ENCODE assay signal across 18 cellular contexts in genomic region chr3:197511130-197511529, GRCh38. TPM values are rescaled to one million over a fixed set of nuclear protein-coding genes. Genes with fewer than 3 reads are reported as not detected.
DNase-seq lines count a peak whose midpoint lies in the region; ATAC-seq and TF ChIP-seq lines count a peak whose summit lies in the region.
"Had no signal": no experiment of that assay in that cellular context is flagged by ENCODE, and none has a peak within 500 bp of the region (broad histone marks: within the 10 kb centered on the region; RNA-seq: fewer than 3 reads in every experiment).

No MANE protein-coding gene starts in this region.

- DNase-seq in G401 (ENCODE audit: low spot score), result peak; percentile 0
- peak; percentile 74 for DNase-seq in glomerular visceral epithelial cell (ENCODE audit: extremely low spot score)
- no peak for DNase-seq in smooth muscle cell (lab: John Stamatoyannopoulos, UW; ENCODE audit: unreplicated experiment)
- no peak for DNase-seq in left lobe of liver (ENCODE audit: low spot score)
- DNase-seq in DMS53 (lab: John Stamatoyannopoulos, UW), result no peak
- DNase-seq in HuH-7 (ENCODE audit: low spot score), result no peak
- DNase-seq: activated CD8-positive, alpha-beta T cell treated with anti-CD3 and anti-CD28 coated beads, Interleukin-2, amount 10 ng/mL, durations not matched to agents 7 days and 5 days; adrenal gland; colonic mucosa; DMS79; MM.1S; NCI-H187 treated with DMSO at 0.1 percent for 48 hours; stimulated activated CD4-positive, alpha-beta T cell treated with anti-CD3 and anti-CD28 coated beads, Interleukin-12 subunit alpha, Interleukin-12 subunit beta, amount 100 ng/mL, for 4 hours; WERI-Rb-1 had no signal

- WGBS in smooth muscle cell (ENCODE audit: low lambda C conversion rate), result 46% methylated on average over 6 of the region's 6 CpGs

- H3K4me3 ChIP-seq in smooth muscle cell, result no peak overlapping the region
- H3K4me3 ChIP-seq: adrenal gland, BLaER1, colonic mucosa had no signal

- H2AFZ ChIP-seq in smooth muscle cell (ENCODE audit: low read depth), result no peak overlapping the region

- H3K36me3 ChIP-seq in smooth muscle cell (ENCODE audit: low read depth), result no peaks in the 10 kb centered on the region
- H3K36me3 ChIP-seq: adrenal gland, colonic mucosa, WERI-Rb-1 had no signal

- no peaks in the 10 kb centered on the region for H3K79me2 ChIP-seq in smooth muscle cell (ENCODE audit: low read depth)

- H3K4me1 ChIP-seq in smooth muscle cell (ENCODE audit: low read depth), result no peaks in the 10 kb centered on the region
- H3K4me1 ChIP-seq: colonic mucosa had no signal

- H3K9me3 ChIP-seq in smooth muscle cell (replicated peaks; ENCODE audit: low read depth), result no peaks in the 10 kb centered on the region
- H3K9me3 ChIP-seq: adrenal gland, BLaER1, colonic mucosa had no signal

- TF ChIP-seq CTCF in smooth muscle cell (IDR thresholded peaks at IDR 0.05; ENCODE audit: borderline replicate concordance, insufficient read depth, poor library complexity, severe bottlenecking), result no peak

- in situ Hi-C loops in G401 (cut with HindIII; ENCODE audit: low sequenced_read_pairs), result loop anchor here (10.0 kb wide), 1 partner anchor 84 kb away; no protein-coding TSS in a partner anchor

- no peaks in the 10 kb centered on the region for H3K27me3 ChIP-seq in smooth muscle cell (ENCODE audit: low read depth)
- H3K27me3 ChIP-seq: adrenal gland, BLaER1, colonic mucosa had no signal

- peak; percentile 55 for ATAC-seq in SK-N-SH treated with all-trans-retinoic acid at 6 μM for 48 hours
- ATAC-seq in left lobe of liver, result no peak
- ATAC-seq in HG03354 (IDR thresholded peaks at IDR 0.05; ENCODE audit: poor library complexity, severe bottlenecking, unreplicated experiment), result no peak
- ATAC-seq: activated CD8-positive, alpha-beta T cell treated with anti-CD3 and anti-CD28 coated beads, Interleukin-2, amount 10 ng/mL, durations not matched to agents 7 days and 5 days had no signal

- H3K4me2 ChIP-seq in smooth muscle cell, result no peak overlapping the region
- H3K4me2 ChIP-seq: BLaER1 had no signal

- H3K27ac ChIP-seq in smooth muscle cell (ENCODE audit: low read depth), result peak overlapping the region; percentile 65
- H3K27ac ChIP-seq: adrenal gland, BLaER1, colonic mucosa, epithelial cell of prostate, WERI-Rb-1 had no signal

- H3K9ac ChIP-seq in smooth muscle cell (ENCODE audit: low read depth), result no peak overlapping the region
- H3K9ac ChIP-seq: BLaER1 had no signal

- no peaks in the 10 kb centered on the region for H4K20me1 ChIP-seq in smooth muscle cell (ENCODE audit: low read depth)
- H4K20me1 ChIP-seq: BLaER1 had no signal

- no peaks in the 10 kb centered on the region for H3F3A ChIP-seq in smooth muscle cell (ENCODE audit: low read depth)

TF ChIP-seq in SK-N-SH treated with all-trans-retinoic acid at 6 μM for 48 hours, 23 proteins besides CTCF, POLR2A, EP300 and RAD21:
- no peak for TF ChIP-seq CREB5 (CRISPR knock-in tag; IDR thresholded peaks at IDR 0.05; ENCODE audit: low read depth)
- TF ChIP-seq ARNTL (CRISPR knock-in tag; IDR thresholded peaks at IDR 0.05; ENCODE audit: borderline replicate concordance, low read depth), result no peak
- no peak for TF ChIP-seq ZFP30 (CRISPR knock-in tag; IDR thresholded peaks at IDR 0.05)
- no peak for TF ChIP-seq ISL1 (CRISPR knock-in tag; IDR thresholded peaks at IDR 0.05)

RNA-seq across cellular contexts. Expression of gene BDH1, which starts 44.6 kb away (rescaled TPM):
- total RNA-seq in G401 (2014; rRNA removed; shearing (Covaris generic)), result 0.31 TPM in 1 of 2 replicates, not detected in the other
- total RNA-seq in smooth muscle cell (5.6 and 7.2 TPM in 2 replicates), left lobe of liver (279 TPM)
- polyA plus RNA-seq in smooth muscle cell, result 4.0 and 7.5 TPM in 2 replicates

Comparison
In these comparisons a context has a peak if more than half of its experiments do, and no peak if none do; other contexts are left out.
1. DNase-seq: peak in G401 (single experiment) and glomerular visceral epithelial cell (single experiment); none in smooth muscle cell (single experiment), left lobe of liver (single experiment), DMS53 (single experiment) and HuH-7 (single experiment).
2. RNA of gene BDH1, which starts 44.6 kb away (total RNA-seq): 279 TPM in left lobe of liver (single experiment); 5.6 to 7.2 TPM in smooth muscle cell and 0.31 TPM in G401; every median in the first group is over 10 times any median in the second.